ENCODE assay signal across 9 cellular contexts in the genomic region with DNA sequence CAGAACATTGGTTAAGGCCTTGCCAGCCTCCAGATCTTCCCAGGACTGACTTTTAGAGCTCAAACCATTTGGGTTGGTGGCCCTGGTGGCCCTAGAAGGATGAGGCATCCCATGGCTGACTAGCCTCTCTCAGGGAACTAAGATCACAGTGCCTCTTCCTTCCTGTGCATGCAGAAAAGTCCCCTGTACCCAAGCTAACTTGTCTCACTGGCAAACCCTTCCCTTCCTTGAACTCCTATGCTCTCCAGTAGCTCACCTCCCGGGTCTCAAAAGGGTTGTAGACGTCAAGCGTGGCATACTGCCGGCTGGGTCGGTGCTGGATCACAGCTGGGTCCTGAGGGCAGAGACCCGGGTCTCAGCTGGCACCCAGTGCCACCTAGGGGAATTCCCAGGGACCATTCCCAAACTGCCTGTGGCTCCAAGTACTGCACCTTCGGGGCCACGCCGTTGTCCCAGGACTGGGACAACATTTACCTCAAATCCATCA. TPM values are rescaled to one million over a fixed set of nuclear protein-coding genes. Genes with fewer than 3 reads are reported as not detected.
DNase-seq lines count a peak whose midpoint lies in the region; ATAC-seq and TF ChIP-seq lines count a peak whose summit lies in the region.
"Had no signal": no experiment of that assay in that cellular context is flagged by ENCODE, and none has a peak within 500 bp of the region (broad histone marks: within the 10 kb centered on the region; RNA-seq: fewer than 3 reads in every experiment).

No MANE protein-coding gene starts in this region.

- H3K9ac ChIP-seq in HUES6 (ENCODE audit: low read length): peak overlapping the region; percentile 70

- H3K9me3 ChIP-seq in HUES6 (ENCODE audit: control insufficient read depth, insufficient read depth, low read depth, low read length) (no peaks in the 10 kb centered on the region), lung (ENCODE audit: control insufficient read depth in 2 of 2, insufficient read depth in 1 of 2, low read length in 1 of 2) (no peaks in the 10 kb centered on the region)

- TF ChIP-seq CTCF in astrocyte of the spinal cord (IDR thresholded peaks at IDR 0.05; ENCODE audit: low read depth, low read length) (no peak), lung (IDR thresholded peaks at IDR 0.05; ENCODE audit: control extremely low read depth, extremely low read depth) (no peak)

- ATAC-seq in lung (ENCODE audit: insufficient read depth, low FRiP score) (peak; percentile 8), HG02623 (IDR thresholded peaks at IDR 0.05; ENCODE audit: unreplicated experiment) (no peak), GM18498 (IDR thresholded peaks at IDR 0.05; ENCODE audit: unreplicated experiment) (no peak)

- 0 to 1% methylated on average over 9 of the region's 9 CpGs for WGBS in lung, 2 donors
- 0% methylated on average over 9 of the region's 9 CpGs for WGBS in urinary bladder

- in situ Hi-C loops in astrocyte of the spinal cord (cut with HindIII; ENCODE audit: low sequenced_read_pairs): no loop called here

- H3K27ac ChIP-seq in HUES6 (ENCODE audit: low read depth, low read length) (peak overlapping the region; percentile 8; the same call in 1 of the 2 replicates), lung (ENCODE audit: low read depth in 1 of 2, low read length in 1 of 2) (peak overlapping the region; percentile 71 to 92), urinary bladder (ENCODE audit: low read depth) (peak overlapping the region; percentile 60)

- DNase-seq in NK-92 treated with Interleukin-12 subunit alpha and Interleukin-12 subunit beta, amount 100 ng/mL, for 24 hours (lab: John Stamatoyannopoulos, UW): peak; percentile 30
- DNase-seq in NK-92 (lab: John Stamatoyannopoulos, UW; ENCODE audit: unreplicated experiment): no peak
- DNase-seq in astrocyte of the spinal cord (ENCODE audit: low read depth, low spot score): peak; percentile 13
- DNase-seq in lung (ENCODE audit: low spot score): no peak

- H3K4me3 ChIP-seq in HUES6 (ENCODE audit: low read depth, low read length) (peak overlapping the region; percentile 72), astrocyte of the spinal cord (ENCODE audit: low read depth, low read length) (peak overlapping the region; percentile 88), lung (peak overlapping the region; percentile 91), urinary bladder (ENCODE audit: low read depth, low read length) (peak overlapping the region; percentile 61)

- H3K4me1 ChIP-seq in HUES6 (ENCODE audit: control insufficient read depth, insufficient read depth, low read length): peaks cover 9% of the 10 kb centered on the region
- peaks cover 7% of the 10 kb centered on the region in 2 donors for H3K4me1 ChIP-seq in lung (ENCODE audit: control insufficient read depth in 2 of 2, insufficient read depth in 2 of 2, low read length in 2 of 2)
- no peaks in the 10 kb centered on the region for H3K4me1 ChIP-seq in urinary bladder (ENCODE audit: insufficient read depth)

- H3K36me3 ChIP-seq in HUES6 (ENCODE audit: control insufficient read depth, insufficient read depth, low read length) (peaks cover 60% of the 10 kb centered on the region), lung (ENCODE audit: control insufficient read depth in 2 of 2, insufficient read depth in 2 of 2, low read length in 2 of 2) (peaks cover 10 to 30% of the 10 kb centered on the region in 2 donors), urinary bladder (ENCODE audit: insufficient read depth) (peaks cover 4% of the 10 kb centered on the region)

- no peaks in the 10 kb centered on the region for H3K27me3 ChIP-seq in HUES6 (ENCODE audit: control insufficient read depth, insufficient read depth, low read length)
- no peaks in the 10 kb centered on the region for H3K27me3 ChIP-seq in lung (ENCODE audit: control insufficient read depth, insufficient read depth)

RNA-seq across cellular contexts. Expression of gene SCAMP3, which starts 0.7 kb away (rescaled TPM):
- 10 to 100 TPM; 29.9 to 84.6 TPM for total RNA-seq in lung
- polyA plus RNA-seq in lung: 10 to 100 TPM; 55.0 to 90.3 TPM
- total RNA-seq in urinary bladder: 13.1 TPM
- 74.9 TPM for polyA plus RNA-seq in urinary bladder

RNA-seq across cellular contexts. Expression of gene ENTREP3, which starts 6.2 kb away (rescaled TPM):
- total RNA-seq in lung (10 to 100 TPM in 1 of 2 donors, 1 to 10 TPM in 1; 9.0 to 28.7 TPM), urinary bladder (2.6 TPM)
- polyA plus RNA-seq in lung (10 to 100 TPM in 1 of 2 donors, 1 to 10 TPM in 1; 8.4 to 16.8 TPM), urinary bladder (37.8 TPM)

RNA-seq across cellular contexts. Expression of gene CLK2, which starts 11.9 kb away (rescaled TPM):
- total RNA-seq in lung: 10 to 100 TPM; 55.5 to 56.5 TPM
- 10 to 100 TPM; 41.1 to 53.0 TPM for polyA plus RNA-seq in lung
- total RNA-seq in urinary bladder: 29.7 TPM
- polyA plus RNA-seq in urinary bladder: 42.3 TPM

RNA-seq across cellular contexts. Expression of gene HCN3, which starts 15.8 kb away (rescaled TPM):
- total RNA-seq in lung: 1 to 10 TPM; 2.2 to 4.7 TPM
- 1 to 10 TPM; 1.0 to 2.3 TPM for polyA plus RNA-seq in lung
- total RNA-seq in urinary bladder: 3.0 TPM
- polyA plus RNA-seq in urinary bladder: 3.2 TPM

RNA-seq across cellular contexts. Expression of gene PKLR, which starts 39.8 kb away (rescaled TPM):
- total RNA-seq in lung (under 1 TPM in 1 of 2 donors, not detected in 1; 0.09 TPM), urinary bladder (not detected)
- polyA plus RNA-seq in lung (under 1 TPM in 1 of 2 donors, not detected in 1; 0.02 TPM), urinary bladder (not detected)
- total RNA-seq: Daoy had no signal

Comparison
In these comparisons a context has a peak if more than half of its experiments do, and no peak if none do; other contexts are left out.
1. DNase-seq: peak in NK-92 treated with Interleukin-12 subunit alpha and Interleukin-12 subunit beta, amount 100 ng/mL, for 24 hours (single experiment) and astrocyte of the spinal cord (single experiment); none in NK-92 (single experiment) and lung (single experiment).
2. H3K27ac ChIP-seq: peak in every context shown above with its lines; median percentile 82 in lung; 60 in urinary bladder; 8 in HUES6.
3. Peak in every context shown above with its lines, with median percentiles within 50 percentile points of each other: H3K4me3 ChIP-seq.